ENCODE assay signal across 8 cellular contexts in genomic region chr3:73624363-73625123, GRCh38. TPM values are rescaled to one million over a fixed set of nuclear protein-coding genes. Genes with fewer than 3 reads are reported as not detected.
DNase-seq lines count a peak whose midpoint lies in the region; ATAC-seq and TF ChIP-seq lines count a peak whose summit lies in the region.

Gene PDZRN3, minus strand, starts transcription at chr3:73624941.

- DNase-seq in NCI-H69 (lab: John Stamatoyannopoulos, UW) (peak; percentile 86), epithelial cell of proximal tubule (ENCODE audit: low read depth) (no peak), midbrain (lab: John Stamatoyannopoulos, UW) (peak; percentile 59), cortex of kidney (lab: John Stamatoyannopoulos, UW) (no peak)

- ATAC-seq in GM21528 (IDR thresholded peaks at IDR 0.05; ENCODE audit: low FRiP score, unreplicated experiment) (no peak), GM21529 (IDR thresholded peaks at IDR 0.05; ENCODE audit: unreplicated experiment) (no peak), GM21576 (IDR thresholded peaks at IDR 0.05; ENCODE audit: unreplicated experiment) (no peak)

- TF ChIP-seq CTCF in C4-2B (conservative IDR thresholded peaks at IDR 0.05) (peak; percentile 16; the same call in 1 of the 2 replicates), epithelial cell of proximal tubule (conservative IDR thresholded peaks at IDR 0.05; ENCODE audit: low read depth, low read length) (no peak)

- peak within 1 kb of the TSS; percentile 52 for H3K4me3 ChIP-seq in epithelial cell of proximal tubule (ENCODE audit: low read depth, low read length)

- H3K27ac ChIP-seq in C4-2B, result peak within 1 kb of the TSS; percentile 65

RNA-seq across cellular contexts. Expression of gene PDZRN3, which starts in this region (rescaled TPM):
- 0.17 and 0.22 TPM in 2 replicates for total RNA-seq in epithelial cell of proximal tubule

Comparison
In these comparisons a context has a peak if more than half of its experiments do, and no peak if none do; other contexts are left out.
1. DNase-seq: peak in NCI-H69 (single experiment) and midbrain (single experiment); none in epithelial cell of proximal tubule (single experiment) and cortex of kidney (single experiment).